In the genomic region with DNA sequence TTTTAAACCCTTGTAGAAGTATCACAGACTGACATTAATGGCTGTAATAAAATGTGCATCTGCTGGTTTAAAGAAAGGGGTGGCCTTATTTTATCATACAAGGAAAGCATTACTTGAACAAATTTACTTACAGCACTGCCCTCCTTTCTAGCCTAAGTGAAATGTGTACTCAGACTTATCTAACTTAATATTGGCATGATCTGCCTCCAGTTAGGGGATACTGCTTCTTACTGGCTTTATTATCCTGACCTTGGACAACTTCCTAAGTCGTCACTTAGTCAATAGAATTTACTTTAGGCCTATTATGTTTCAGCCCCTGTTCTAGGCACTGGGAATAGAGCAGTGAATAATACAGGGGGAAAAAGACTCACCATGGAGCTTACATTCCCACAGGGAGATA, we compare ENCODE assay signal across 9 cellular contexts.
"Had no signal": no experiment of that assay in that cellular context is flagged by ENCODE, and none has a peak within 500 bp of the region (broad histone marks: within the 10 kb centered on the region; RNA-seq: fewer than 3 reads in every experiment).

No MANE protein-coding gene starts in this region.

- H3K36me3 Mint-ChIP-seq: IgD-negative memory B cell had no signal

- DNase-seq: GM23248, GOT3, H7, HFFc6 had no signal

- FAIRE-seq: HepG2 had no signal

- H3K27ac Mint-ChIP-seq: HFFc6, IgD-negative memory B cell had no signal

- H2AFZ ChIP-seq: GM23248 had no signal

- H3K9ac ChIP-seq: GM23248 had no signal

- ATAC-seq: HCT116, HepG2 had no signal

- H3K9me3 Mint-ChIP-seq: HFFc6 had no signal

- H3K27ac ChIP-seq: GM23248, HL-60 had no signal

- H3K4me1 Mint-ChIP-seq: IgD-negative memory B cell had no signal

- H3K9me3 ChIP-seq: HAP-1 had no signal

- H3K4me3 ChIP-seq: GM23248, HAP-1 had no signal

- H3K36me3 ChIP-seq: HAP-1 had no signal

- H3K4me3 Mint-ChIP-seq: HFFc6, IgD-negative memory B cell had no signal
